ENCODE assay signal across 19 cellular contexts in the genomic region with DNA sequence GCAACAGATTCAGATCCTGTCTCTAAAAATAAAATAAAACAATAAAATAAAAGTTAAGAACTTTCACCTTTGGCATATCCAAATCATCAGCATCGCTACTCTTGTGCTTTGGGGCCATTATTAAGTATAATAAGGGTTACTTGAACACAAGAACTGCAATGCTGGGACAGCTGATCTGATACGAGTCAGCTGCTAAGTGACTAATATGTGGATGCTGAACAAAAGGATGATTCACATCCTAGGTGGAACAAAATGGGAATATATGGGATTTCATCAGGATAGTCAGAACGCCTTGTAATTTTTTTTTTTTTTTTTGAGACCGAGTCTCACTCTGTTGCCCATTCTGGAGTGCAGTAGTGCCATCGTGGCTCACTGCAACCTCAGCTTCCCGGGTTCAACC. TPM values are rescaled to one million over a fixed set of nuclear protein-coding genes. Genes with fewer than 3 reads are reported as not detected.
A peak's percentile ranks its signal among the peaks of the same experiment; 100 is the strongest.
DNase-seq lines count a peak whose midpoint lies in the region; ATAC-seq and TF ChIP-seq lines count a peak whose summit lies in the region.
"Had no signal": no experiment of that assay in that cellular context is flagged by ENCODE, and none has a peak within 500 bp of the region (broad histone marks: within the 10 kb centered on the region; RNA-seq: fewer than 3 reads in every experiment).

No MANE protein-coding gene starts in this region.

- H3K9me3 ChIP-seq in PC-3 (ENCODE audit: low read length), result no peaks in the 10 kb centered on the region

- no peaks in the 10 kb centered on the region for H3K9me2 ChIP-seq in PC-3 (replicated peaks; ENCODE audit: low read length)

- no peak overlapping the region for H3K27ac Mint-ChIP-seq in stimulated activated naive CD8-positive, alpha-beta T cell treated with anti-CD3 and anti-CD28 coated beads, Interleukin-15, amount 100 ng/mL, for 72 hours
- H3K27ac Mint-ChIP-seq: activated naive CD8-positive, alpha-beta T cell treated with anti-CD3 and anti-CD28 coated beads, Interleukin-2, amount 10 ng/mL, durations not matched to agents 7 days and 5 days; CD4-positive, alpha-beta T cell; stimulated activated effector memory CD8-positive, alpha-beta T cell treated with anti-CD3 and anti-CD28 coated beads, Interleukin-12 subunit alpha, Interleukin-12 subunit beta, amount 100 ng/mL, for 72 hours had no signal

- H3K36me3 ChIP-seq in PC-3 (ENCODE audit: low read depth, low read length), result peaks cover 58% of the 10 kb centered on the region

- peaks cover 10% of the 10 kb centered on the region for H3K4me1 ChIP-seq in PC-3 (ENCODE audit: insufficient read depth, low read length)

- no peaks in the 10 kb centered on the region for H4K20me1 ChIP-seq in PC-3 (ENCODE audit: low read length)

- peaks cover 44% of the 10 kb centered on the region; the same call in 1 of the 2 replicates for H3K79me2 ChIP-seq in PC-3 (ENCODE audit: low read length)

- peak overlapping the region; percentile 21; the same call in 1 of the 2 replicates for H3K27ac ChIP-seq in PC-3 (ENCODE audit: low read length)
- H3K27ac ChIP-seq: HL-60 had no signal

- intact Hi-C loops in PC-3 (cut with micrococcal nuclease), result loop anchor here (1.0 kb wide), 1 partner anchor 81 kb away; no protein-coding TSS in a partner anchor

- no peak for TF ChIP-seq CTCF in PC-3 (conservative IDR thresholded peaks at IDR 0.05; ENCODE audit: low read depth, low read length)
- no peak for TF ChIP-seq CTCF in GM20000 (IDR thresholded peaks at IDR 0.05; ENCODE audit: extremely low read depth, missing control alignments)

- DNase-seq in EH (ENCODE audit: low read depth) (peak; percentile 62), PC-3 (peak; percentile 71), dermis microvascular lymphatic vessel endothelial cell (ENCODE audit: low read depth in 2 of 2) (peak; percentile 53 to 85), myocyte (ENCODE audit: low read depth) (peak; percentile 75), NOMO-1 treated with dmso at 0.1 percent for 144 hours (lab: John Stamatoyannopoulos, UW; ENCODE audit: unreplicated experiment) (no peak), GM20000 (ENCODE audit: low spot score) (no peak)
- no peak for DNase-seq in stimulated activated naive CD8-positive, alpha-beta T cell treated with anti-CD3 and anti-CD28 coated beads, Interleukin-15, amount 100 ng/mL, for 72 hours
- DNase-seq: activated naive CD8-positive, alpha-beta T cell treated with anti-CD3 and anti-CD28 coated beads, Interleukin-2, amount 10 ng/mL, durations not matched to agents 7 days and 5 days; CD4-positive, alpha-beta T cell; effector CD8-positive, alpha-beta T cell; midbrain; NCI-H1092; NCI-H524; posterior cingulate gyrus; SHP77 treated with DMSO at 0.1 percent for 48 hours; stimulated activated CD4-positive, alpha-beta T cell treated with anti-CD3 and anti-CD28 coated beads, Interleukin-2, amount 100 ng/mL, for 24 hours had no signal

- H3K4me2 ChIP-seq in PC-3 (ENCODE audit: low read length), result no peak overlapping the region

- no peak overlapping the region for H2AFZ ChIP-seq in PC-3 (ENCODE audit: low read length)

- H3K4me3 ChIP-seq in PC-3 (ENCODE audit: low read length), result no peak overlapping the region

- CTCF ChIA-PET in PC-3 (lab: Charles Lee), result no interaction called here

- TF ChIP-seq POLR2A in GM18505 (IDR thresholded peaks at IDR 0.05; ENCODE audit: borderline replicate concordance, extremely low read depth, insufficient read depth, insufficient read length), result no peak

- H3K4me3 Mint-ChIP-seq in stimulated activated naive CD8-positive, alpha-beta T cell treated with anti-CD3 and anti-CD28 coated beads, Interleukin-15, amount 100 ng/mL, for 72 hours, result no peak overlapping the region
- H3K4me3 Mint-ChIP-seq: activated naive CD8-positive, alpha-beta T cell treated with anti-CD3 and anti-CD28 coated beads, Interleukin-2, amount 10 ng/mL, durations not matched to agents 7 days and 5 days; CD4-positive, alpha-beta T cell; stimulated activated effector memory CD8-positive, alpha-beta T cell treated with anti-CD3 and anti-CD28 coated beads, Interleukin-12 subunit alpha, Interleukin-12 subunit beta, amount 100 ng/mL, for 72 hours had no signal

- ATAC-seq in PC-3 (peak; percentile 98), GM18505 (IDR thresholded peaks at IDR 0.05; ENCODE audit: unreplicated experiment) (no peak)
- ATAC-seq in stimulated activated naive CD8-positive, alpha-beta T cell treated with anti-CD3 and anti-CD28 coated beads, Interleukin-15, amount 100 ng/mL, for 72 hours, result no peak
- ATAC-seq: stimulated activated effector memory CD8-positive, alpha-beta T cell treated with anti-CD3 and anti-CD28 coated beads, Interleukin-12 subunit alpha, Interleukin-12 subunit beta, amount 100 ng/mL, for 72 hours had no signal

- BruUV-seq in PC-3 (replicated peaks; lab: Mats Ljungman, UMichigan), result no TSS peak

- peaks cover 3% of the 10 kb centered on the region for H3K4me1 Mint-ChIP-seq in stimulated activated naive CD8-positive, alpha-beta T cell treated with anti-CD3 and anti-CD28 coated beads, Interleukin-15, amount 100 ng/mL, for 72 hours

- POLR2A ChIA-PET in PC-3 (lab: Charles Lee; ENCODE audit: unreplicated experiment), result no interaction called here

- H3K27me3 Mint-ChIP-seq in stimulated activated naive CD8-positive, alpha-beta T cell treated with anti-CD3 and anti-CD28 coated beads, Interleukin-15, amount 100 ng/mL, for 72 hours, result no peaks in the 10 kb centered on the region
- H3K27me3 Mint-ChIP-seq: activated naive CD8-positive, alpha-beta T cell treated with anti-CD3 and anti-CD28 coated beads, Interleukin-2, amount 10 ng/mL, durations not matched to agents 7 days and 5 days; CD4-positive, alpha-beta T cell had no signal

- no peaks in the 10 kb centered on the region for H3K9me3 Mint-ChIP-seq in stimulated activated naive CD8-positive, alpha-beta T cell treated with anti-CD3 and anti-CD28 coated beads, Interleukin-15, amount 100 ng/mL, for 72 hours
- H3K9me3 Mint-ChIP-seq: activated naive CD8-positive, alpha-beta T cell treated with anti-CD3 and anti-CD28 coated beads, Interleukin-2, amount 10 ng/mL, durations not matched to agents 7 days and 5 days; CD4-positive, alpha-beta T cell; stimulated activated effector memory CD8-positive, alpha-beta T cell treated with anti-CD3 and anti-CD28 coated beads, Interleukin-12 subunit alpha, Interleukin-12 subunit beta, amount 100 ng/mL, for 72 hours had no signal

- H3K9ac ChIP-seq in PC-3 (ENCODE audit: low read length), result no peak overlapping the region

- peaks cover 8% of the 10 kb centered on the region for H3F3A ChIP-seq in PC-3 (ENCODE audit: low read length, unreplicated experiment)

- no peaks in the 10 kb centered on the region for H3K27me3 ChIP-seq in PC-3 (ENCODE audit: low read length)

RNA-seq across cellular contexts. Expression of a gene that starts 29.7 kb away (rescaled TPM):
- total RNA-seq in PC-3 (2014; rRNA removed) (73.0 and 96.4 TPM in 2 replicates), dermis microvascular lymphatic vessel endothelial cell (8.5 and 20.2 TPM in 2 replicates), myocyte (1.8 and 2.1 TPM in 2 replicates)
- 0.14 TPM for polyA plus RNA-seq in myocyte (2012)

RNA-seq across cellular contexts. Expression of a gene that starts 48.3 kb away (rescaled TPM):
- total RNA-seq in PC-3 (2014; rRNA removed) (30.4 TPM in 2 replicates), dermis microvascular lymphatic vessel endothelial cell (not detected in 2 replicates), myocyte (0.21 and 0.48 TPM in 2 replicates)
- 0.16 TPM for polyA plus RNA-seq in myocyte (2012)

Comparison
In these comparisons a context has a peak if more than half of its experiments do, and no peak if none do; other contexts are left out.
1. DNase-seq: peak in EH (single experiment), PC-3 (single experiment), dermis microvascular lymphatic vessel endothelial cell (2 of 2) and myocyte (single experiment); none in stimulated activated naive CD8-positive, alpha-beta T cell treated with anti-CD3 and anti-CD28 coated beads, Interleukin-15, amount 100 ng/mL, for 72 hours (0 of 2), NOMO-1 treated with dmso at 0.1 percent for 144 hours (single experiment) and GM20000 (single experiment).
2. RNA of a gene that starts 48.3 kb away (total RNA-seq): 30.4 TPM in PC-3; 0.21 to 0.48 TPM in myocyte and not detected in dermis microvascular lymphatic vessel endothelial cell; every median in the first group is over 10 times any median in the second.